In genomic region chr17:1577186-1577585, GRCh38 we compare ENCODE assay signal across 8 cellular contexts. TPM values are rescaled to one million over a fixed set of nuclear protein-coding genes. Genes with fewer than 3 reads are reported as not detected.
DNase-seq lines count a peak whose midpoint lies in the region; ATAC-seq and TF ChIP-seq lines count a peak whose summit lies in the region.

No MANE protein-coding gene starts in this region.

- 83% methylated on average over 4 to 12 of the region's 12 CpGs for WGBS in endodermal cell (ENCODE audit: insufficient coverage in 1 of 2, insufficient read length in 1 of 2), 2 experiments
- 1 to 2% methylated on average over 12 of the region's 12 CpGs for WGBS in aorta, 2 donors

- H3K27me3 ChIP-seq in endodermal cell (ENCODE audit: control insufficient read depth, insufficient read depth, low read length, poor library complexity, severe bottlenecking) (peaks cover 1% of the 10 kb centered on the region), aorta (ENCODE audit: control insufficient read depth in 1 of 2, insufficient read depth in 2 of 2, low read length in 1 of 2) (no peaks in the 10 kb centered on the region), Caco-2 (replicated peaks; ENCODE audit: control insufficient read depth, insufficient read depth, low read length) (no peaks in the 10 kb centered on the region)

- CTCF ChIA-PET in Caco-2 (lab: Charles Lee) = interaction anchor here (1.3 kb wide), 1 partner anchor 53 kb away, joined by 12 read pairs; no protein-coding TSS in a partner anchor

- H3K36me3 ChIP-seq in endodermal cell (ENCODE audit: control insufficient read depth, insufficient read depth, low read length) (no peaks in the 10 kb centered on the region), mucosa of descending colon (ENCODE audit: low read depth) (no peaks in the 10 kb centered on the region), aorta (ENCODE audit: control insufficient read depth in 1 of 2, insufficient read depth in 2 of 2, low read length in 1 of 2) (no peaks in the 10 kb centered on the region), Caco-2 (ENCODE audit: control insufficient read depth, insufficient read depth, low read length) (no peaks in the 10 kb centered on the region)

- no peaks in the 10 kb centered on the region for H3K4me1 ChIP-seq in endodermal cell (ENCODE audit: control insufficient read depth, insufficient read depth, low read length)
- peaks cover 28% of the 10 kb centered on the region for H3K4me1 ChIP-seq in mucosa of descending colon (ENCODE audit: low read depth)
- no peaks in the 10 kb centered on the region for H3K4me1 ChIP-seq in aorta (ENCODE audit: control insufficient read depth in 1 of 2, insufficient read depth in 2 of 2, low read length in 2 of 2)
- no peaks in the 10 kb centered on the region for H3K4me1 ChIP-seq in Caco-2

- POLR2A ChIA-PET in Caco-2 (lab: Charles Lee) = no interaction called here

- peak; percentile 52 for ATAC-seq in mucosa of descending colon
- ATAC-seq in aorta (ENCODE audit: low FRiP score) = peak; percentile 93

- DNase-seq in Daoy (ENCODE audit: low read depth) = peak; percentile 96
- peak; percentile 71 for DNase-seq in OCI-M1 (lab: John Stamatoyannopoulos, UW)
- peak; percentile 84 for DNase-seq in endodermal cell
- peak; percentile 59 to 87 (median 72) for DNase-seq in mucosa of descending colon
- peak; percentile 95 to 97 for DNase-seq in aorta
- no peak for DNase-seq in NCI-H1930 (lab: John Stamatoyannopoulos, UW)
- no peak for DNase-seq in immature natural killer cell
- DNase-seq in Caco-2 = no peak

- H3K4me3 Mint-ChIP-seq in endodermal cell = no peak overlapping the region
- no peak overlapping the region for H3K4me3 Mint-ChIP-seq in immature natural killer cell
- H3K4me3 Mint-ChIP-seq in Caco-2 (ENCODE audit: unreplicated experiment) = no peak overlapping the region

- H3K4me1 Mint-ChIP-seq in endodermal cell = peaks cover 2% of the 10 kb centered on the region
- peaks cover 0 to 2% of the 10 kb centered on the region in 2 donors for H3K4me1 Mint-ChIP-seq in immature natural killer cell
- no peaks in the 10 kb centered on the region for H3K4me1 Mint-ChIP-seq in Caco-2 (ENCODE audit: low read depth, unreplicated experiment)

- intact Hi-C loops in mucosa of descending colon (cut with DNase I, micrococcal nuclease) = loop anchor here in 1 of 2 donors (5.0 kb wide), 1 partner anchor 50 kb away; the partner anchor contains the start of gene SLC43A2
- intact Hi-C loops in aorta (cut with DNase I) = loop anchor here in 1 of 2 donors (2.0 kb wide), 1 partner anchor 140 kb away; no protein-coding TSS in a partner anchor
- intact Hi-C loops in Caco-2 (cut with micrococcal nuclease; ENCODE audit: unreplicated experiment) = no loop called here

- H3K9ac ChIP-seq in endodermal cell (ENCODE audit: extremely low read depth, low read length, poor library complexity, severe bottlenecking) = no peak overlapping the region

- TF ChIP-seq CTCF in endodermal cell (conservative IDR thresholded peaks at IDR 0.05) (no peak), mucosa of descending colon (IDR thresholded peaks at IDR 0.05) (no peak), Caco-2 (IDR thresholded peaks at IDR 0.05; ENCODE audit: insufficient read depth in 1 of 2, low read depth in 1 of 2, low read length in 1 of 2, severe bottlenecking in 1 of 2, unreplicated experiment in 1 of 2) (no peak)

- no peak overlapping the region for H3K4me3 ChIP-seq in endodermal cell (ENCODE audit: low read length)
- no peak overlapping the region for H3K4me3 ChIP-seq in mucosa of descending colon
- no peak overlapping the region for H3K4me3 ChIP-seq in aorta (ENCODE audit: low read length in 2 of 2)
- no peak overlapping the region for H3K4me3 ChIP-seq in Caco-2 (ENCODE audit: low read depth, low read length)

- no TSS peak for BruUV-seq in Caco-2 (replicated peaks; lab: Mats Ljungman, UMichigan)

- no peaks in the 10 kb centered on the region for H3K9me3 Mint-ChIP-seq in endodermal cell
- H3K9me3 Mint-ChIP-seq in immature natural killer cell = no peaks in the 10 kb centered on the region
- H3K9me3 Mint-ChIP-seq in Caco-2 (ENCODE audit: unreplicated experiment) = no peaks in the 10 kb centered on the region

- H3K9me3 ChIP-seq in endodermal cell (ENCODE audit: control insufficient read depth, low read length) (no peaks in the 10 kb centered on the region), mucosa of descending colon (no peaks in the 10 kb centered on the region), aorta (ENCODE audit: control insufficient read depth, low read length) (no peaks in the 10 kb centered on the region), Caco-2 (no peaks in the 10 kb centered on the region)

- H3K27ac ChIP-seq in endodermal cell (ENCODE audit: low read depth, low read length) = no peak overlapping the region
- H3K27ac ChIP-seq in aorta (ENCODE audit: low read depth in 1 of 2, low read length in 2 of 2) = peak overlapping the region; percentile 23 to 86

- peaks cover 16% of the 10 kb centered on the region for H3K27me3 Mint-ChIP-seq in endodermal cell (ENCODE audit: insufficient read depth)
- peaks cover 0 to 7% (median 2%) of the 10 kb centered on the region in 3 donors for H3K27me3 Mint-ChIP-seq in immature natural killer cell (ENCODE audit: low read depth in 3 of 3)
- H3K27me3 Mint-ChIP-seq in Caco-2 (ENCODE audit: insufficient read depth, unreplicated experiment) = no peaks in the 10 kb centered on the region

- H3K27ac Mint-ChIP-seq in endodermal cell = no peak overlapping the region
- H3K27ac Mint-ChIP-seq in immature natural killer cell = peak overlapping the region in 1 of 6 donors; percentile 42
- H3K27ac Mint-ChIP-seq in Caco-2 (ENCODE audit: unreplicated experiment) = no peak overlapping the region

- H3K36me3 Mint-ChIP-seq in endodermal cell (ENCODE audit: low read depth) = no peaks in the 10 kb centered on the region
- H3K36me3 Mint-ChIP-seq in immature natural killer cell = no peaks in the 10 kb centered on the region
- peaks cover 11% of the 10 kb centered on the region for H3K36me3 Mint-ChIP-seq in Caco-2 (ENCODE audit: insufficient read depth, unreplicated experiment)

RNA-seq across cellular contexts. Expression of gene PITPNA, which starts 14.6 kb away (rescaled TPM):
- 20.7 and 22.6 TPM in 2 replicates for total RNA-seq in Daoy (2014; rRNA removed; shearing (Covaris generic))
- total RNA-seq in endodermal cell (10 to 100 TPM; 62.6 TPM), mucosa of descending colon (10 to 100 TPM; 63.3 to 90.8 (median 81.6) TPM), aorta (10 to 100 TPM; 56.5 to 59.8 TPM), Caco-2 (2022) (103 and 106 TPM in 2 replicates)
- 43.6 TPM for polyA plus RNA-seq in endodermal cell (2013, experiment 1 of 2)
- polyA plus RNA-seq in endodermal cell (2013, experiment 2 of 2) = 42.3 TPM
- polyA plus RNA-seq in aorta (10 to 100 TPM; 27.2 to 32.2 TPM), immature natural killer cell (10 to 100 TPM; 33.6 to 41.5 (median 37.6) TPM)

RNA-seq across cellular contexts. Expression of gene SLC43A2, which starts 51.4 kb away (rescaled TPM):
- total RNA-seq in Daoy (2014; rRNA removed; shearing (Covaris generic)) = 11.5 and 11.9 TPM in 2 replicates
- total RNA-seq in endodermal cell = 10 to 100 TPM; 14.0 to 18.6 TPM
- 11.6 TPM for polyA plus RNA-seq in endodermal cell (2013, experiment 1 of 2)
- 10.1 TPM for polyA plus RNA-seq in endodermal cell (2013, experiment 2 of 2)
- total RNA-seq in mucosa of descending colon = 10 to 100 TPM; 12.7 to 30.8 (median 23.7) TPM
- total RNA-seq in aorta = 10 to 100 TPM; 11.1 to 25.0 TPM
- polyA plus RNA-seq in aorta = 1 to 10 TPM; 2.1 to 8.1 TPM
- 1 to 10 TPM; 3.6 to 8.3 (median 4.5) TPM for polyA plus RNA-seq in immature natural killer cell
- 33.9 and 39.3 TPM in 2 replicates for total RNA-seq in Caco-2 (2022)

Comparison
In these comparisons a context has a peak if more than half of its experiments do, and no peak if none do; other contexts are left out.
1. DNase-seq: peak in Daoy (single experiment), OCI-M1 (single experiment), endodermal cell (single experiment), mucosa of descending colon (3 of 3) and aorta (2 of 2); none in NCI-H1930 (0 of 2), immature natural killer cell (0 of 3) and Caco-2 (0 of 2).